12 cellular contexts compared by ENCODE assay signal in genomic region chr2:218985021-218985324, GRCh38. TPM values are rescaled to one million over a fixed set of nuclear protein-coding genes. Genes with fewer than 3 reads are reported as not detected.
DNase-seq lines count a peak whose midpoint lies in the region; ATAC-seq and TF ChIP-seq lines count a peak whose summit lies in the region.
"Had no signal": no experiment of that assay in that cellular context is flagged by ENCODE, and none has a peak within 500 bp of the region (broad histone marks: within the 10 kb centered on the region; RNA-seq: fewer than 3 reads in every experiment).

FEV (minus strand) TSS chr2:218985184; CDS start chr2:218985075, 109 bp downstream.

- POLR2A ChIA-PET in HEK293 (lab: Yijun Ruan, JAX): no interaction called here

- no peaks in the 10 kb centered on the region for H3K36me3 ChIP-seq in HEK293 (ENCODE audit: control insufficient read depth in 2 of 2, insufficient read depth in 1 of 2, low read length in 2 of 2)
- H3K36me3 ChIP-seq in endocrine pancreas (ENCODE audit: control insufficient read depth, insufficient read depth, low read length): no peaks in the 10 kb centered on the region
- no peaks in the 10 kb centered on the region for H3K36me3 ChIP-seq in psoas muscle (ENCODE audit: insufficient read depth in 1 of 2, low read depth in 1 of 2)
- H3K36me3 ChIP-seq: colonic mucosa, uterus had no signal

- no peak within 1 kb of the TSS for H3K4me3 Mint-ChIP-seq in T-helper 1 cell treated with Interleukin-12 subunit alpha and Interleukin-12 subunit beta and Interleukin-4 antibody, amounts not matched to agents 30 μg/mL and 1 μg/mL, for 36 hours

- peaks cover 3% of the 10 kb centered on the region for H3K36me3 Mint-ChIP-seq in T-helper 1 cell treated with Interleukin-12 subunit alpha and Interleukin-12 subunit beta and Interleukin-4 antibody, amounts not matched to agents 30 μg/mL and 1 μg/mL, for 36 hours (ENCODE audit: low read depth)

- H3K4me1 Mint-ChIP-seq in T-helper 1 cell treated with Interleukin-12 subunit alpha and Interleukin-12 subunit beta and Interleukin-4 antibody, amounts not matched to agents 30 μg/mL and 1 μg/mL, for 36 hours (ENCODE audit: low read depth): peaks cover 12% of the 10 kb centered on the region

- no peaks in the 10 kb centered on the region for H3K9me3 ChIP-seq in HEK293 (ENCODE audit: control insufficient read depth, insufficient read depth, low read depth, low read length)
- no peaks in the 10 kb centered on the region for H3K9me3 ChIP-seq in endocrine pancreas (ENCODE audit: control insufficient read depth, low read length)
- no peaks in the 10 kb centered on the region for H3K9me3 ChIP-seq in psoas muscle
- H3K9me3 ChIP-seq: colonic mucosa, uterus had no signal

- H3K9ac ChIP-seq in endocrine pancreas (ENCODE audit: control insufficient read depth, insufficient read depth, low read length): peak within 1 kb of the TSS; percentile 87

- H3K27ac Mint-ChIP-seq in T-helper 1 cell treated with Interleukin-12 subunit alpha and Interleukin-12 subunit beta and Interleukin-4 antibody, amounts not matched to agents 30 μg/mL and 1 μg/mL, for 36 hours: peak within 1 kb of the TSS; percentile 52

- no peak within 1 kb of the TSS for H3K27ac ChIP-seq in HEK293 (ENCODE audit: extremely low read depth, low read depth, low read length)
- no peak within 1 kb of the TSS for H3K27ac ChIP-seq in psoas muscle
- H3K27ac ChIP-seq: colonic mucosa, uterus had no signal

- CTCF ChIA-PET in HEK293 (lab: Yijun Ruan, JAX): interaction anchor here (0.6 kb wide), 1 partner anchor 19 kb away, joined by 3 read pairs; no protein-coding TSS in a partner anchor

- ATAC-seq in psoas muscle (no peak), GM21423 (IDR thresholded peaks at IDR 0.05; ENCODE audit: unreplicated experiment) (no peak), HG03095 (IDR thresholded peaks at IDR 0.05; ENCODE audit: unreplicated experiment) (no peak)

- WGBS in psoas muscle, 3 donors: 0 to 2% (median 0%) methylated on average over 14 to 32 of the region's 32 CpGs

- peaks cover 82% of the 10 kb centered on the region for H3K27me3 Mint-ChIP-seq in T-helper 1 cell treated with Interleukin-12 subunit alpha and Interleukin-12 subunit beta and Interleukin-4 antibody, amounts not matched to agents 30 μg/mL and 1 μg/mL, for 36 hours (ENCODE audit: low read depth)

- DNase-seq in T-helper 1 cell: no peak
- DNase-seq in psoas muscle: no peak
- no peak for DNase-seq in GM19240 (ENCODE audit: insufficient read length, low spot score)
- DNase-seq: colonic mucosa, NCI-H446 treated with DMSO at 0.1 percent for 48 hours, uterus had no signal

- H3K27me3 ChIP-seq in endocrine pancreas (ENCODE audit: control insufficient read depth, insufficient read depth, low read length) (no peaks in the 10 kb centered on the region), psoas muscle (ENCODE audit: insufficient read depth in 3 of 3, low read length in 2 of 3) (peaks cover 0 to 98% (median 44%) of the 10 kb centered on the region in 3 donors)

- H3K4me3 ChIP-seq in HEK293 (ENCODE audit: low read depth, low read length): no peak within 1 kb of the TSS
- H3K4me3 ChIP-seq in endocrine pancreas (ENCODE audit: control insufficient read depth, insufficient read depth, low read length): no peak within 1 kb of the TSS
- H3K4me3 ChIP-seq in psoas muscle: peak within 1 kb of the TSS; percentile 46
- H3K4me3 ChIP-seq: colonic mucosa, uterus had no signal

- intact Hi-C loops in psoas muscle (cut with DNase I): no loop called here

- no peaks in the 10 kb centered on the region; the same call in 1 of the 2 replicates for H3K4me1 ChIP-seq in HEK293 (ENCODE audit: control insufficient read depth, insufficient read depth, low read length)
- H3K4me1 ChIP-seq in endocrine pancreas (ENCODE audit: control insufficient read depth, insufficient read depth, low read length): no peaks in the 10 kb centered on the region
- peaks cover 15% of the 10 kb centered on the region for H3K4me1 ChIP-seq in psoas muscle

- H3K9me3 Mint-ChIP-seq in T-helper 1 cell treated with Interleukin-12 subunit alpha and Interleukin-12 subunit beta and Interleukin-4 antibody, amounts not matched to agents 30 μg/mL and 1 μg/mL, for 36 hours: no peaks in the 10 kb centered on the region

- TF ChIP-seq CTCF in HEK293 (tag by site-specific recombination; IDR thresholded peaks at IDR 0.05): no peak
- TF ChIP-seq CTCF in psoas muscle (IDR thresholded peaks at IDR 0.05): no peak

TF ChIP-seq in HEK293, 187 proteins besides CTCF, POLR2A, EP300 and RAD21:
- TF ChIP-seq ZBTB20 (tag by site-specific recombination; IDR thresholded peaks at IDR 0.05) (no peak), ZNF560 (tag by site-specific recombination; IDR thresholded peaks at IDR 0.05; ENCODE audit: borderline replicate concordance) (no peak), INSM2 (tag by site-specific recombination; IDR thresholded peaks at IDR 0.05) (no peak), SETDB1 (IDR thresholded peaks at IDR 0.05; ENCODE audit: insufficient read length, low read length) (no peak), ZNF121 (tag by site-specific recombination; IDR thresholded peaks at IDR 0.05) (no peak), ZBTB8A (tag by site-specific recombination; IDR thresholded peaks at IDR 0.05) (no peak), ZNF335 (tag by site-specific recombination; conservative IDR thresholded peaks at IDR 0.05) (peak; percentile 41; the same call in 1 of the 2 replicates), ZNF114 (tag by site-specific recombination; IDR thresholded peaks at IDR 0.05) (no peak), ZNF2 (tag by site-specific recombination; IDR thresholded peaks at IDR 0.05) (no peak)

RNA-seq across cellular contexts. Expression of gene FEV, which starts in this region (rescaled TPM):
- not detected for total RNA-seq in psoas muscle
- polyA plus RNA-seq in psoas muscle: not detected
- total RNA-seq: HT1080, uterus had no signal
